Comparison of ENCODE assay signal across 13 cellular contexts in genomic region chr19:58055483-58055874, GRCh38. TPM values are rescaled to one million over a fixed set of nuclear protein-coding genes. Genes with fewer than 3 reads are reported as not detected.
DNase-seq lines count a peak whose midpoint lies in the region; ATAC-seq and TF ChIP-seq lines count a peak whose summit lies in the region.
"Had no signal": no experiment of that assay in that cellular context is flagged by ENCODE, and none has a peak within 500 bp of the region (broad histone marks: within the 10 kb centered on the region; RNA-seq: fewer than 3 reads in every experiment).

No MANE protein-coding gene starts in this region.

- peaks cover 60% of the 10 kb centered on the region for H3K9me3 ChIP-seq in mammary epithelial cell (replicated peaks; ENCODE audit: insufficient read depth, low read length)
- peaks cover 0 to 76% of the 10 kb centered on the region in 2 donors for H3K9me3 ChIP-seq in lung (ENCODE audit: control insufficient read depth in 2 of 2, insufficient read depth in 1 of 2, low read length in 1 of 2)
- H3K9me3 ChIP-seq in suprapubic skin: peaks cover 6% of the 10 kb centered on the region

- BruUV-seq in mammary epithelial cell (replicated peaks; lab: Mats Ljungman, UMichigan): no TSS peak

- no peak for DNase-seq in activated CD4-positive, alpha-beta T cell treated with anti-CD3 and anti-CD28 coated beads for 36 hours
- no peak for DNase-seq in activated CD4-positive, alpha-beta T cell treated with anti-CD3 and anti-CD28 coated beads, Interleukin-2, amount 50 U/mL, for 4 hours
- no peak for DNase-seq in mammary epithelial cell
- DNase-seq in lung (ENCODE audit: low spot score): no peak
- DNase-seq in suprapubic skin (ENCODE audit: low spot score in 2 of 2): no peak
- no peak for DNase-seq in occipital lobe (lab: John Stamatoyannopoulos, UW)
- DNase-seq in AML-193 (lab: John Stamatoyannopoulos, UW): no peak
- DNase-seq: activated CD8-positive, alpha-beta memory T cell treated with anti-CD3 and anti-CD28 coated beads, Interleukin-2, amount 50 U/mL, for 4 hours; DMS153; Peyer's patch had no signal

- ATAC-seq in activated CD4-positive, alpha-beta T cell treated with anti-CD3 and anti-CD28 coated beads for 36 hours: no peak
- no peak for ATAC-seq in lung (ENCODE audit: insufficient read depth, low FRiP score)
- ATAC-seq in GM21360 (IDR thresholded peaks at IDR 0.05; ENCODE audit: unreplicated experiment): no peak
- ATAC-seq: GM12878 had no signal

- H2AFZ ChIP-seq in mammary epithelial cell (ENCODE audit: low read depth, low read length): peak overlapping the region; percentile 44

- POLR2A ChIA-PET in activated CD4-positive, alpha-beta T cell treated with anti-CD3 and anti-CD28 coated beads for 36 hours (lab: Charles Lee): no interaction called here

- H3K4me3 ChIP-seq in mammary epithelial cell (replicated peaks in 1 of 3; ENCODE audit: insufficient read depth in 1 of 3, low read depth in 2 of 3, low read length in 3 of 3) (peak overlapping the region in 1 of 3 experiments; percentile 28), lung (peak overlapping the region; percentile 14), suprapubic skin (peak overlapping the region; percentile 35)
- H3K4me3 ChIP-seq: GM12878 had no signal

- TF ChIP-seq EP300 in suprapubic skin (IDR thresholded peaks at IDR 0.05): no peak

- H3K27me3 ChIP-seq in mammary epithelial cell (ENCODE audit: insufficient read depth, low read length) (no peaks in the 10 kb centered on the region), lung (ENCODE audit: control insufficient read depth, insufficient read depth) (no peaks in the 10 kb centered on the region), suprapubic skin (peaks cover 3% of the 10 kb centered on the region)
- H3K27me3 ChIP-seq: Peyer's patch had no signal

- no peaks in the 10 kb centered on the region for H3K79me2 ChIP-seq in mammary epithelial cell (ENCODE audit: insufficient read depth, low read length)

- H3K9me3 Mint-ChIP-seq in activated CD4-positive, alpha-beta T cell treated with anti-CD3 and anti-CD28 coated beads for 36 hours (ENCODE audit: low read depth): peaks cover 32% of the 10 kb centered on the region

- H3K27ac Mint-ChIP-seq in activated CD4-positive, alpha-beta T cell treated with anti-CD3 and anti-CD28 coated beads for 36 hours: no peak overlapping the region

- dilution Hi-C loops in mammary epithelial cell (cut with HindIII; ENCODE audit: low sequenced_read_pairs): no loop called here

- H3K36me3 Mint-ChIP-seq in activated CD4-positive, alpha-beta T cell treated with anti-CD3 and anti-CD28 coated beads for 36 hours (ENCODE audit: low read depth): peaks cover 36% of the 10 kb centered on the region

- 0% methylated on average over 8 of the region's 8 CpGs for WGBS in mammary epithelial cell (ENCODE audit: low coverage, missing lambda C conversion rate)
- 58 to 70% methylated on average over 8 of the region's 8 CpGs for WGBS in lung, 2 donors
- 49% methylated on average over 8 of the region's 8 CpGs for WGBS in suprapubic skin

- peak overlapping the region; percentile 43 for H3K4me3 Mint-ChIP-seq in activated CD4-positive, alpha-beta T cell treated with anti-CD3 and anti-CD28 coated beads for 36 hours
- H3K4me3 Mint-ChIP-seq: neural crest cell had no signal

- TF ChIP-seq CTCF in mammary epithelial cell (conservative IDR thresholded peaks at IDR 0.05 in 1 of 2, IDR thresholded peaks at IDR 0.05 in 1 of 2; ENCODE audit: extremely low read depth in 1 of 2, insufficient read depth in 1 of 2, low read depth in 1 of 2, low read length in 2 of 2): no peak
- no peak for TF ChIP-seq CTCF in lung (IDR thresholded peaks at IDR 0.05; ENCODE audit: control extremely low read depth, extremely low read depth)
- no peak for TF ChIP-seq CTCF in suprapubic skin (IDR thresholded peaks at IDR 0.05)

- H4K20me1 ChIP-seq in mammary epithelial cell (ENCODE audit: insufficient read depth, low read length): no peaks in the 10 kb centered on the region

- in situ Hi-C loops in mammary epithelial cell (cut with MboI; ENCODE audit: low sequenced_read_pairs in 2 of 2): no loop called here

- H3K27me3 Mint-ChIP-seq in activated CD4-positive, alpha-beta T cell treated with anti-CD3 and anti-CD28 coated beads for 36 hours: peaks cover 21% of the 10 kb centered on the region

- no peak overlapping the region for H3K4me2 ChIP-seq in mammary epithelial cell (ENCODE audit: insufficient read depth, low read depth, low read length)

- no peaks in the 10 kb centered on the region for H3K36me3 ChIP-seq in mammary epithelial cell (ENCODE audit: insufficient read depth, low read length)
- H3K36me3 ChIP-seq in lung (ENCODE audit: control insufficient read depth in 2 of 2, insufficient read depth in 2 of 2, low read length in 2 of 2): no peaks in the 10 kb centered on the region
- no peaks in the 10 kb centered on the region for H3K36me3 ChIP-seq in suprapubic skin
- H3K36me3 ChIP-seq: Peyer's patch had no signal

- no peak for TF ChIP-seq POLR2A in suprapubic skin (IDR thresholded peaks at IDR 0.05)

- intact Hi-C loops in activated CD4-positive, alpha-beta T cell treated with anti-CD3 and anti-CD28 coated beads for 36 hours (cut with DNase I, micrococcal nuclease): no loop called here
- intact Hi-C loops in mammary epithelial cell (cut with micrococcal nuclease): no loop called here

- CTCF ChIA-PET in activated CD4-positive, alpha-beta T cell treated with anti-CD3 and anti-CD28 coated beads for 36 hours (lab: Charles Lee): no interaction called here
- CTCF ChIA-PET in mammary epithelial cell (lab: Charles Lee; ENCODE audit: low non-redundant PET): no interaction called here

- H3K4me1 ChIP-seq in mammary epithelial cell (ENCODE audit: insufficient read depth, low read length) (no peaks in the 10 kb centered on the region), lung (ENCODE audit: control insufficient read depth in 2 of 2, insufficient read depth in 2 of 2, low read length in 2 of 2) (peaks cover 0 to 7% of the 10 kb centered on the region in 2 donors), suprapubic skin (peaks cover 12% of the 10 kb centered on the region)
- H3K4me1 ChIP-seq: Peyer's patch had no signal

- H3K27ac ChIP-seq in mammary epithelial cell (ENCODE audit: insufficient read depth, low read depth, low read length) (no peak overlapping the region), lung (ENCODE audit: low read depth in 1 of 2, low read length in 1 of 2) (peak overlapping the region in 1 of 2 donors; percentile 38), suprapubic skin (no peak overlapping the region)

- peaks cover 4% of the 10 kb centered on the region for H3K4me1 Mint-ChIP-seq in activated CD4-positive, alpha-beta T cell treated with anti-CD3 and anti-CD28 coated beads for 36 hours

- no peak overlapping the region for H3K9ac ChIP-seq in mammary epithelial cell (ENCODE audit: insufficient read depth, low read length)

RNA-seq across cellular contexts. Expression of gene ZNF135, which starts 3.6 kb away (rescaled TPM):
- 1 to 10 TPM; 1.3 to 1.5 TPM for total RNA-seq in activated CD4-positive, alpha-beta T cell treated with anti-CD3 and anti-CD28 coated beads for 36 hours
- 1 to 10 TPM in 1 of 2 donors, under 1 TPM in 1; 0.45 to 4.0 TPM for total RNA-seq in mammary epithelial cell
- polyA plus RNA-seq in mammary epithelial cell: 0.26 TPM
- not detected for polyA minus RNA-seq in mammary epithelial cell
- 10 to 100 TPM in 1 of 2 donors, 1 to 10 TPM in 1; 4.6 to 13.5 TPM for total RNA-seq in lung
- polyA plus RNA-seq in lung: 1 to 10 TPM; 2.2 to 2.4 TPM
- 10 to 100 TPM in 2 of 4 donors, 1 to 10 TPM in 2; 4.6 to 12.4 (median 7.7) TPM for total RNA-seq in suprapubic skin
- total RNA-seq in occipital lobe: 13.4 TPM
- total RNA-seq: GM12878 had no signal

RNA-seq across cellular contexts. Expression of gene ZSCAN1, which starts 21.7 kb away (rescaled TPM):
- not detected for total RNA-seq in activated CD4-positive, alpha-beta T cell treated with anti-CD3 and anti-CD28 coated beads for 36 hours
- total RNA-seq in mammary epithelial cell: not detected
- not detected for polyA plus RNA-seq in mammary epithelial cell
- polyA minus RNA-seq in mammary epithelial cell: not detected
- 1 to 10 TPM; 1.1 to 1.7 TPM for total RNA-seq in lung
- polyA plus RNA-seq in lung: under 1 TPM; 0.30 to 0.63 TPM
- total RNA-seq in suprapubic skin: not detected
- total RNA-seq in occipital lobe: 0.62 TPM
- total RNA-seq: GM12878, Peyer's patch had no signal
- polyA plus RNA-seq: GM12878 had no signal

RNA-seq across cellular contexts. Expression of gene ZSCAN18, which starts 42.6 kb away (rescaled TPM):
- total RNA-seq in activated CD4-positive, alpha-beta T cell treated with anti-CD3 and anti-CD28 coated beads for 36 hours: 10 to 100 TPM; 23.1 to 29.2 TPM
- total RNA-seq in mammary epithelial cell (10 to 100 TPM; 16.3 to 59.3 TPM), lung (100 to 1,000 TPM in 1 of 2 donors, 10 to 100 TPM in 1; 68.7 to 123 TPM), suprapubic skin (10 to 100 TPM; 33.0 to 52.8 (median 48.9) TPM), occipital lobe (87.0 TPM)
- polyA plus RNA-seq in mammary epithelial cell (5.9 TPM), lung (10 to 100 TPM; 22.1 to 37.4 TPM)
- polyA minus RNA-seq in mammary epithelial cell: not detected

RNA-seq across cellular contexts. Expression of gene ZNF606, which starts 52.9 kb away (rescaled TPM):
- total RNA-seq in activated CD4-positive, alpha-beta T cell treated with anti-CD3 and anti-CD28 coated beads for 36 hours: 1 to 10 TPM; 6.0 to 8.9 TPM
- total RNA-seq in mammary epithelial cell (10 to 100 TPM in 1 of 2 donors, 1 to 10 TPM in 1; 8.0 to 19.0 TPM), lung (10 to 100 TPM; 16.9 to 37.9 TPM), suprapubic skin (10 to 100 TPM in 3 of 4 donors, 1 to 10 TPM in 1; 4.0 to 21.9 (median 14.3) TPM), occipital lobe (57.1 TPM)
- polyA plus RNA-seq in mammary epithelial cell (1.9 TPM), lung (1 to 10 TPM; 6.0 to 6.5 TPM)
- 2.7 TPM for polyA minus RNA-seq in mammary epithelial cell
